ENCODE assay signal across 8 cellular contexts in genomic region chr16:84144301-84144858, GRCh38.
DNase-seq lines count a peak whose midpoint lies in the region; ATAC-seq lines count a peak whose summit lies in the region.

No MANE protein-coding gene starts in this region.

- peaks cover 31% of the 10 kb centered on the region for H3K4me1 ChIP-seq in BLaER1

- H3K4me2 ChIP-seq in BLaER1, result peak overlapping the region; percentile 98

- peak overlapping the region; percentile 76 for H3K9ac ChIP-seq in BLaER1

- H3K27me3 ChIP-seq in BLaER1, result no peaks in the 10 kb centered on the region

- no peaks in the 10 kb centered on the region for H3K9me3 ChIP-seq in BLaER1

- intact Hi-C loops in posterior cingulate gyrus (cut with DNase I), result loop anchor here (2.0 to 5.0 kb wide), 2 partner anchors 28 to 43 kb away; partner anchors contain the start of genes MBTPS1 and TAF1C

- ATAC-seq in GM21447 (IDR thresholded peaks at IDR 0.05; ENCODE audit: unreplicated experiment) (peak; percentile 22), HG03095 (IDR thresholded peaks at IDR 0.05; ENCODE audit: unreplicated experiment) (no peak)

- H3K4me3 ChIP-seq in BLaER1, result peak overlapping the region; percentile 79

- peak overlapping the region; percentile 70 for H3K27ac ChIP-seq in BLaER1

- H3K36me3 ChIP-seq in BLaER1, result no peaks in the 10 kb centered on the region

- H4K20me1 ChIP-seq in BLaER1, result peaks cover 46% of the 10 kb centered on the region

- DNase-seq in OCI-M1 (lab: John Stamatoyannopoulos, UW), result peak; percentile 60
- peak; percentile 11 for DNase-seq in activated gamma-delta T cell treated with anti-CD3 and anti-CD28 coated beads, Interleukin-2, amount 50 U/mL, for 16 hours (ENCODE audit: low read depth)
- DNase-seq in glomerular visceral epithelial cell (ENCODE audit: extremely low spot score), result peak; percentile 11
- DNase-seq in posterior cingulate gyrus, result peak; percentile 20 to 93 (median 55)
- no peak for DNase-seq in MV-4-11 (lab: John Stamatoyannopoulos, UW)
